ENCODE assay signal across 9 cellular contexts in the genomic region with DNA sequence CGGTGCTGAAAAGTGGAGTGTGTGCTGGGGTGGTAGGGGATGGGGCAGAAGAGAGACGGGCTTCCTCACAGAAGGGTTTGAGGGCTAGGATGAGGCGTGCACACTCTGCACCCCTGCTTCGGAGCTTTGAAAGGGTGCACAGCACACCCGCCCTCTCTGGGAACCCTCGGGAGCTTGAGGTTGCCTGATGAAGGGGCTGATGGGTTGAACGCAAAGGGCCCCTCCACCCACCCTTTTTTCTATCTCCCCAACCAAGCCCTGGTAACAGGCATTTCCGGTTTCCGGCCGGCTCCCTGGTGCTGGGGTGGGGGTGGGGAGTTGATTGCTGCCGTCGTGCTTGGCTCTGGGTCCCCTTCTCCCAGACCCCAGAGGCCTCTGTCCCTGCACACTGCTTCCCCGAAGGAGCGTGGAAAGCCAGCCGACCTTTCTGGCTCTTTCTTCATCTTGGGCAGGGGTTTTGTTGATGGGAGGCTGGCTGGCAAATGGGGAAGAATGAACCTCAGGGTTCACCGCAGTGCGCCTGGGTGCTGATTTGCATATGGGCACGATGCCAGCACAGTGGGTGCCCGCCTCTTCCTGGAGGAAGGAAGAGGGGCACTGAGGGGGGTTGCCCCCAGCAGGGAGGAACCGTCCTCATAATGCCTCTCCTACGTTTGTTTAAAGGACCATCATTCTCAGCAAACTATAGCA. TPM values are rescaled to one million over a fixed set of nuclear protein-coding genes. Genes with fewer than 3 reads are reported as not detected.
DNase-seq lines count a peak whose midpoint lies in the region; ATAC-seq, FAIRE-seq and TF ChIP-seq lines count a peak whose summit lies in the region.
"Had no signal": no experiment of that assay in that cellular context is flagged by ENCODE, and none has a peak within 500 bp of the region (broad histone marks: within the 10 kb centered on the region; RNA-seq: fewer than 3 reads in every experiment).

No MANE protein-coding gene starts in this region.

- H3K9me3 Mint-ChIP-seq in T-helper 2 cell treated with Interferon-gamma antibody and Interleukin-4, amounts not matched to agents 5 μg/mL and 100 μg/mL, for 36 hours = peaks cover 2% of the 10 kb centered on the region

- ATAC-seq in GM18870 (IDR thresholded peaks at IDR 0.05; ENCODE audit: unreplicated experiment) (peak; percentile 40), GM19328 (IDR thresholded peaks at IDR 0.05; ENCODE audit: unreplicated experiment) (no peak)

- DNase-seq in HTR-8/SVneo (ENCODE audit: insufficient read length, low spot score) (peak; percentile 87), ascending aorta (ENCODE audit: low spot score in 2 of 2) (peak; percentile 22 to 75), kidney tubule cell (ENCODE audit: low spot score) (peak; percentile 51), NCI-H1048 (lab: John Stamatoyannopoulos, UW) (no peak)
- DNase-seq in T-helper 2 cell treated with Interferon-gamma antibody and Interleukin-4, amounts not matched to agents 5 μg/mL and 100 μg/mL, for 36 hours (ENCODE audit: low spot score) = peak; percentile 79
- DNase-seq in stimulated activated CD4-positive, alpha-beta T cell treated with anti-CD3 and anti-CD28 coated beads, TNF-alpha, amount 100 ng/mL, for 1 hour (ENCODE audit: low read depth in 3 of 3, low spot score in 1 of 3) = peak; percentile 59 to 71 (median 67)

- H3K4me1 ChIP-seq in ascending aorta = peaks cover 3 to 5% of the 10 kb centered on the region in 2 donors

- peak overlapping the region; percentile 27 to 53 for H3K4me3 ChIP-seq in ascending aorta

- no peaks in the 10 kb centered on the region for H3K27me3 Mint-ChIP-seq in T-helper 2 cell treated with Interferon-gamma antibody and Interleukin-4, amounts not matched to agents 5 μg/mL and 100 μg/mL, for 36 hours (ENCODE audit: low read depth)

- no peaks in the 10 kb centered on the region for H3K9me3 ChIP-seq in ascending aorta

- peak overlapping the region; percentile 76 for H3K4me3 Mint-ChIP-seq in T-helper 2 cell treated with Interferon-gamma antibody and Interleukin-4, amounts not matched to agents 5 μg/mL and 100 μg/mL, for 36 hours

- H3K4me1 Mint-ChIP-seq in T-helper 2 cell treated with Interferon-gamma antibody and Interleukin-4, amounts not matched to agents 5 μg/mL and 100 μg/mL, for 36 hours (ENCODE audit: low read depth) = peaks cover 42% of the 10 kb centered on the region

- intact Hi-C loops in ascending aorta (cut with DNase I) = no loop called here

- no peaks in the 10 kb centered on the region for H3K36me3 ChIP-seq in ascending aorta

- H3K27ac Mint-ChIP-seq in T-helper 2 cell treated with Interferon-gamma antibody and Interleukin-4, amounts not matched to agents 5 μg/mL and 100 μg/mL, for 36 hours = peak overlapping the region; percentile 87

- peaks cover 30% of the 10 kb centered on the region for H3K36me3 Mint-ChIP-seq in T-helper 2 cell treated with Interferon-gamma antibody and Interleukin-4, amounts not matched to agents 5 μg/mL and 100 μg/mL, for 36 hours (ENCODE audit: low read depth)

- FAIRE-seq in HTR-8/SVneo (lab: Jason Lieb, UNC) = peak; percentile 94

- H3K27me3 ChIP-seq in ascending aorta = no peaks in the 10 kb centered on the region

- TF ChIP-seq CTCF in ascending aorta (IDR thresholded peaks at IDR 0.05) = no peak

- peak overlapping the region; percentile 34 to 39 for H3K27ac ChIP-seq in ascending aorta

RNA-seq across cellular contexts. Expression of gene VAV1, which starts 29.0 kb away (rescaled TPM):
- 4.4 TPM for total RNA-seq in ascending aorta
- total RNA-seq: fibroblast of lung had no signal

RNA-seq across cellular contexts. Expression of gene SH2D3A, which starts 34.3 kb away (rescaled TPM):
- total RNA-seq in ascending aorta = not detected
- total RNA-seq: fibroblast of lung had no signal
